ENCODE assay signal across 1 cellular context in the genomic region with DNA sequence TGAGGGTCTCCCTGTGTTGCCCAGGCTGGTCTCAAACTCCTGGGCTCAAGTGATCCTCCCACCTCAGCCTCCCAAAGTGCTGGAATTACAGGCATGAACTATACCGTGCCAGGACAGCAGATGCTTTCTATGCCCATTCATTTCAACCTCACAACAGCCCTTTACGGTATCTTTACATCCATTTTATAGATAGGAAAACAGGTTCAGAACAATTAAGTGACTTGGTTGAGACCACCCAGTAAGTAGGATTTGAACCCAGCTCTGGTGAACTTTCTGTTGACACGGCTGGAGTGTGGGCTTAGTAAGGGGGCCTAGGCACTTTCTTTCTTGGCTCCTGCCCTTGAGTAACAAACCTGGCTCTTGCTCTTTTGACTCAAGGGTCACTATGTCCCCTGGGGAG.
TF ChIP-seq lines count a peak whose summit lies in the region.

No MANE protein-coding gene starts in this region.

TF ChIP-seq in K562, 482 proteins besides CTCF, POLR2A, EP300 and RAD21:
- TF ChIP-seq RBM25 (IDR thresholded peaks at IDR 0.05; ENCODE audit: low read depth, low read length, severe bottlenecking) = peak; percentile 52
- no peak for TF ChIP-seq HEY1 (CRISPR knock-in tag; IDR thresholded peaks at IDR 0.05; ENCODE audit: borderline replicate concordance)
- peak; percentile 34; the same call in 1 of the 2 replicates for TF ChIP-seq BCOR (IDR thresholded peaks at IDR 0.05)
